ENCODE assay signal across 15 cellular contexts in the genomic region with DNA sequence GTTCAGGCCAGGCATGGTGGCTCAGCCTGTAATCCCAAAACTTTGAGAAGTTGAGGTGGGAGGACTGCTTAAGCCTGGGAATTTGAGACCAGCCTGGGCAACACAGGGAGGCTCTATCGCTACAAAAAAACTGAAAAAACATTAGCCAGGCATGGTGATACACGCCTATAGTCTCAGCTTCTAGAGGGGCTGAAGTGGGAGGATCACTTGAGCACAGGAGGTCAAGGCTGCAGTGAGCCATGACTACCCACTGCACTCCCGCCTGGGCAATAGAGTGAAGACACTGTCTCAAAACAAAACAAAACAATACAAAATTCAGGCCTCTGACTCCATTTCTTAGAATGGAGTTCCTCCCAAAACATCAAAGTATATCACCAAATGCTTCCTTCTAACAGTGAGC. TPM values are rescaled to one million over a fixed set of nuclear protein-coding genes. Genes with fewer than 3 reads are reported as not detected.
DNase-seq lines count a peak whose midpoint lies in the region; ATAC-seq, FAIRE-seq and TF ChIP-seq lines count a peak whose summit lies in the region.
"Had no signal": no experiment of that assay in that cellular context is flagged by ENCODE, and none has a peak within 500 bp of the region (broad histone marks: within the 10 kb centered on the region; RNA-seq: fewer than 3 reads in every experiment).

No MANE protein-coding gene starts in this region.

- peaks cover 68% of the 10 kb centered on the region for H3K36me3 Mint-ChIP-seq in activated CD4-positive, alpha-beta T cell treated with anti-CD3 and anti-CD28 coated beads, Interleukin-2, amount 10 ng/mL, durations not matched to agents 24 days and 14 days (ENCODE audit: low read depth)
- peaks cover 53% of the 10 kb centered on the region for H3K36me3 Mint-ChIP-seq in WTC11
- H3K36me3 Mint-ChIP-seq in stimulated activated naive B cell treated with anti-CD40 and anti-IgM and Interleukin-4, amounts not matched to agents 10 μg/mL and 1 μg/mL and 100 μg/mL, for 72 hours, result peaks cover 24 to 31% of the 10 kb centered on the region in 2 donors
- peaks cover 100% of the 10 kb centered on the region for H3K36me3 Mint-ChIP-seq in activated T-helper 17 cell treated with anti-CD3 and anti-CD28 coated beads, Interleukin-2, amount 50 U/mL, for 72 hours (ENCODE audit: low read depth)

- H3K36me3 ChIP-seq in GM23248 (ENCODE audit: low read depth), result peaks cover 26% of the 10 kb centered on the region
- H3K36me3 ChIP-seq in small intestine (ENCODE audit: control insufficient read depth in 2 of 2, insufficient read depth in 2 of 2, low read length in 2 of 2), result peaks cover 2 to 9% of the 10 kb centered on the region in 2 donors

- peaks cover 18% of the 10 kb centered on the region for H3F3A ChIP-seq in GM23248 (ENCODE audit: insufficient read depth)

- no peak overlapping the region for H3K4me3 ChIP-seq in GM23248
- H3K4me3 ChIP-seq in small intestine (ENCODE audit: low read depth in 1 of 2, low read length in 2 of 2), result no peak overlapping the region
- H3K4me3 ChIP-seq: BLaER1 had no signal

- H3K27ac Mint-ChIP-seq in activated CD4-positive, alpha-beta T cell treated with anti-CD3 and anti-CD28 coated beads, Interleukin-2, amount 10 ng/mL, durations not matched to agents 24 days and 14 days, result peak overlapping the region; percentile 38
- peak overlapping the region; percentile 31; the same call in 1 of the 2 replicates for H3K27ac Mint-ChIP-seq in WTC11
- H3K27ac Mint-ChIP-seq in stimulated activated naive B cell treated with anti-CD40 and anti-IgM and Interleukin-4, amounts not matched to agents 10 μg/mL and 1 μg/mL and 100 μg/mL, for 72 hours, result peak overlapping the region; percentile 37
- H3K27ac Mint-ChIP-seq in activated T-helper 17 cell treated with anti-CD3 and anti-CD28 coated beads, Interleukin-2, amount 50 U/mL, for 72 hours, result no peak overlapping the region
- H3K27ac Mint-ChIP-seq: HFFc6 had no signal

- no peaks in the 10 kb centered on the region for H3K27me3 Mint-ChIP-seq in activated CD4-positive, alpha-beta T cell treated with anti-CD3 and anti-CD28 coated beads, Interleukin-2, amount 10 ng/mL, durations not matched to agents 24 days and 14 days
- no peaks in the 10 kb centered on the region for H3K27me3 Mint-ChIP-seq in WTC11 (ENCODE audit: low read depth)
- no peaks in the 10 kb centered on the region for H3K27me3 Mint-ChIP-seq in stimulated activated naive B cell treated with anti-CD40 and anti-IgM and Interleukin-4, amounts not matched to agents 10 μg/mL and 1 μg/mL and 100 μg/mL, for 72 hours
- no peaks in the 10 kb centered on the region for H3K27me3 Mint-ChIP-seq in activated T-helper 17 cell treated with anti-CD3 and anti-CD28 coated beads, Interleukin-2, amount 50 U/mL, for 72 hours

- no peak overlapping the region for H3K9ac ChIP-seq in GM23248
- H3K9ac ChIP-seq: BLaER1 had no signal

- WGBS in GM23248 (ENCODE audit: low coverage in 1 of 2, low lambda C conversion rate in 2 of 2, missing lambda C conversion rate in 2 of 2), 2 experiments, result 96 to 100% methylated on average over 3 of the region's 3 CpGs
- 89 to 93% (median 92%) methylated on average over 3 of the region's 3 CpGs for WGBS in small intestine, 3 donors

- no peaks in the 10 kb centered on the region for H3K9me3 ChIP-seq in GM23248 (ENCODE audit: low read depth)
- H3K9me3 ChIP-seq in small intestine (ENCODE audit: control insufficient read depth, low read depth), result no peaks in the 10 kb centered on the region
- H3K9me3 ChIP-seq: BLaER1 had no signal

- CTCF ChIA-PET in WTC11 (lab: Charles Lee), result no interaction called here

- H3K4me2 ChIP-seq in GM23248 (ENCODE audit: unreplicated experiment), result no peak overlapping the region
- H3K4me2 ChIP-seq: BLaER1 had no signal

- no peak overlapping the region for H2AFZ ChIP-seq in GM23248

- H3K27me3 ChIP-seq in GM23248 (replicated peaks; ENCODE audit: insufficient read depth) (no peaks in the 10 kb centered on the region), small intestine (ENCODE audit: control insufficient read depth in 2 of 2, insufficient read depth in 2 of 2, low read length in 2 of 2) (no peaks in the 10 kb centered on the region)
- H3K27me3 ChIP-seq: BLaER1 had no signal

- TF ChIP-seq CTCF in WTC11 (IDR thresholded peaks at IDR 0.05), result no peak

- no peaks in the 10 kb centered on the region for H4K20me1 ChIP-seq in GM23248 (ENCODE audit: insufficient read depth)

- no peak for FAIRE-seq in small intestine (lab: Jason Lieb, UNC)
- FAIRE-seq: HTR-8/SVneo had no signal

- H3K4me1 ChIP-seq in GM23248 (ENCODE audit: insufficient read depth) (peaks cover 7% of the 10 kb centered on the region), small intestine (ENCODE audit: control insufficient read depth in 2 of 2, insufficient read depth in 1 of 2, low read depth in 1 of 2, low read length in 1 of 2) (no peaks in the 10 kb centered on the region)

- H3K4me3 Mint-ChIP-seq in activated CD4-positive, alpha-beta T cell treated with anti-CD3 and anti-CD28 coated beads, Interleukin-2, amount 10 ng/mL, durations not matched to agents 24 days and 14 days, result no peak overlapping the region
- no peak overlapping the region for H3K4me3 Mint-ChIP-seq in WTC11
- no peak overlapping the region for H3K4me3 Mint-ChIP-seq in stimulated activated naive B cell treated with anti-CD40 and anti-IgM and Interleukin-4, amounts not matched to agents 10 μg/mL and 1 μg/mL and 100 μg/mL, for 72 hours
- H3K4me3 Mint-ChIP-seq in activated T-helper 17 cell treated with anti-CD3 and anti-CD28 coated beads, Interleukin-2, amount 50 U/mL, for 72 hours, result no peak overlapping the region
- H3K4me3 Mint-ChIP-seq: HFFc6 had no signal

- no peak overlapping the region for H3K27ac ChIP-seq in GM23248
- H3K27ac ChIP-seq in small intestine (ENCODE audit: low read depth in 1 of 2, low read length in 1 of 2), result no peak overlapping the region
- H3K27ac ChIP-seq: 22Rv1, BLaER1 had no signal

- in situ Hi-C loops in GM23248 (cut with MboI), result no loop called here

- H3K4me1 Mint-ChIP-seq in activated CD4-positive, alpha-beta T cell treated with anti-CD3 and anti-CD28 coated beads, Interleukin-2, amount 10 ng/mL, durations not matched to agents 24 days and 14 days, result peaks cover 25% of the 10 kb centered on the region
- peaks cover 19% of the 10 kb centered on the region for H3K4me1 Mint-ChIP-seq in WTC11
- peaks cover 7 to 15% of the 10 kb centered on the region in 2 donors for H3K4me1 Mint-ChIP-seq in stimulated activated naive B cell treated with anti-CD40 and anti-IgM and Interleukin-4, amounts not matched to agents 10 μg/mL and 1 μg/mL and 100 μg/mL, for 72 hours
- H3K4me1 Mint-ChIP-seq in activated T-helper 17 cell treated with anti-CD3 and anti-CD28 coated beads, Interleukin-2, amount 50 U/mL, for 72 hours, result peaks cover 19% of the 10 kb centered on the region

- ATAC-seq in WTC11, result no peak
- no peak for ATAC-seq in stimulated activated naive B cell treated with anti-CD40 and anti-IgM and Interleukin-4, amounts not matched to agents 10 μg/mL and 1 μg/mL and 100 μg/mL, for 72 hours (replicated peaks)
- no peak for ATAC-seq in activated T-helper 17 cell treated with anti-CD3 and anti-CD28 coated beads, Interleukin-2, amount 50 U/mL, for 72 hours (replicated peaks)

- H3K9me3 Mint-ChIP-seq in activated CD4-positive, alpha-beta T cell treated with anti-CD3 and anti-CD28 coated beads, Interleukin-2, amount 10 ng/mL, durations not matched to agents 24 days and 14 days, result no peaks in the 10 kb centered on the region
- no peaks in the 10 kb centered on the region for H3K9me3 Mint-ChIP-seq in WTC11
- no peaks in the 10 kb centered on the region for H3K9me3 Mint-ChIP-seq in stimulated activated naive B cell treated with anti-CD40 and anti-IgM and Interleukin-4, amounts not matched to agents 10 μg/mL and 1 μg/mL and 100 μg/mL, for 72 hours
- H3K9me3 Mint-ChIP-seq in activated T-helper 17 cell treated with anti-CD3 and anti-CD28 coated beads, Interleukin-2, amount 50 U/mL, for 72 hours, result no peaks in the 10 kb centered on the region
- H3K9me3 Mint-ChIP-seq: HFFc6 had no signal

- POLR2A ChIA-PET in WTC11 (lab: Charles Lee), result no interaction called here

- H3K9me2 ChIP-seq in GM23248 (ENCODE audit: insufficient read depth), result no peaks in the 10 kb centered on the region

- intact Hi-C loops in activated CD4-positive, alpha-beta T cell treated with anti-CD3 and anti-CD28 coated beads, Interleukin-2, amount 10 ng/mL, durations not matched to agents 24 days and 14 days (cut with micrococcal nuclease), result no loop called here

- no peak for DNase-seq in activated CD4-positive, alpha-beta T cell treated with anti-CD3 and anti-CD28 coated beads, Interleukin-2, amount 10 ng/mL, durations not matched to agents 24 days and 14 days
- DNase-seq in activated CD4-positive, alpha-beta T cell treated with anti-CD3 and anti-CD28 coated beads for 4 hours, result no peak
- DNase-seq in WTC11 (ENCODE audit: low spot score) (no peak), left kidney (ENCODE audit: low read depth, low spot score) (peak; percentile 93), GM23248 (no peak), small intestine (no peak)
- DNase-seq in stimulated activated naive B cell treated with anti-CD40 and anti-IgM and Interleukin-4, amounts not matched to agents 10 μg/mL and 1 μg/mL and 100 μg/mL, for 72 hours, result no peak
- DNase-seq: AML-193, DMS53, HCEC 1CT, HFFc6 had no signal

- peaks cover 30% of the 10 kb centered on the region for H3K79me2 ChIP-seq in GM23248 (ENCODE audit: insufficient read depth)

RNA-seq across cellular contexts. Expression of a gene that starts 9.1 kb away (rescaled TPM):
- total RNA-seq in activated CD4-positive, alpha-beta T cell treated with anti-CD3 and anti-CD28 coated beads, Interleukin-2, amount 10 ng/mL, durations not matched to agents 24 days and 14 days, result 45.0 and 45.5 TPM in 2 replicates
- total RNA-seq in WTC11 (2021), result 18.6 to 21.6 TPM (median 20.2 TPM) in 3 replicates
- 100 to 1,000 TPM in 1 of 2 donors, 10 to 100 TPM in 1; 37.3 to 111 TPM for total RNA-seq in activated T-helper 17 cell treated with anti-CD3 and anti-CD28 coated beads, Interleukin-2, amount 50 U/mL, for 72 hours
- total RNA-seq in GM23248 (2014; rRNA removed; shearing (Covaris generic)), result 6.6 and 6.7 TPM in 2 replicates
- polyA plus RNA-seq in GM23248 (2016; fragmentation: Nextera tagmentation; extraction: Ambion mirVana), result 5.0 and 5.1 TPM in 2 replicates
- 1 to 10 TPM; 2.0 to 2.5 (median 2.2) TPM for polyA plus RNA-seq in small intestine

RNA-seq across cellular contexts. Expression of a gene that starts 9.6 kb away (rescaled TPM):
- total RNA-seq in activated CD4-positive, alpha-beta T cell treated with anti-CD3 and anti-CD28 coated beads, Interleukin-2, amount 10 ng/mL, durations not matched to agents 24 days and 14 days, result 131 and 134 TPM in 2 replicates
- 61.9 to 67.0 TPM (median 62.6 TPM) in 3 replicates for total RNA-seq in WTC11 (2021)
- 100 to 1,000 TPM in 1 of 2 donors, 10 to 100 TPM in 1; 74.1 to 102 TPM for total RNA-seq in activated T-helper 17 cell treated with anti-CD3 and anti-CD28 coated beads, Interleukin-2, amount 50 U/mL, for 72 hours
- total RNA-seq in GM23248 (2014; rRNA removed; shearing (Covaris generic)), result 65.8 and 84.2 TPM in 2 replicates
- polyA plus RNA-seq in GM23248 (2016; fragmentation: Nextera tagmentation; extraction: Ambion mirVana) (32.3 and 34.8 TPM in 2 replicates), small intestine (10 to 100 TPM; 11.4 to 22.7 (median 12.4) TPM)

RNA-seq across cellular contexts. Expression of a gene that starts 48.7 kb away (rescaled TPM):
- 0.26 and 0.52 TPM in 2 replicates for total RNA-seq in activated CD4-positive, alpha-beta T cell treated with anti-CD3 and anti-CD28 coated beads, Interleukin-2, amount 10 ng/mL, durations not matched to agents 24 days and 14 days
- 0.11 to 0.28 TPM (median 0.14 TPM) in 3 replicates for total RNA-seq in WTC11 (2021)
- under 1 TPM; 0.37 to 0.52 TPM for total RNA-seq in activated T-helper 17 cell treated with anti-CD3 and anti-CD28 coated beads, Interleukin-2, amount 50 U/mL, for 72 hours
- 0.51 and 1.3 TPM in 2 replicates for total RNA-seq in GM23248 (2014; rRNA removed; shearing (Covaris generic))
- polyA plus RNA-seq in GM23248 (2016; fragmentation: Nextera tagmentation; extraction: Ambion mirVana) (1.6 TPM in 2 replicates), small intestine (1 to 10 TPM in 1 of 3 donors, under 1 TPM in 1, not detected in 1; 0.97 to 1.4 TPM)
